ENCODE assay signal across 27 cellular contexts in genomic region chr5:10832987-10833386, GRCh38.
A peak's percentile ranks its signal among the peaks of the same experiment; 100 is the strongest.
DNase-seq lines count a peak whose midpoint lies in the region; ATAC-seq and TF ChIP-seq lines count a peak whose summit lies in the region.
"Had no signal": no experiment of that assay in that cellular context is flagged by ENCODE, and none has a peak within 500 bp of the region (broad histone marks: within the 10 kb centered on the region; RNA-seq: fewer than 3 reads in every experiment).

No MANE protein-coding gene starts in this region.

- H3K4me1 ChIP-seq in hepatocyte (ENCODE audit: insufficient read depth) (peaks cover 3% of the 10 kb centered on the region), esophagus muscularis mucosa (peaks cover 0 to under 1% (median 0%) of the 10 kb centered on the region in 4 donors)
- H3K4me1 ChIP-seq: psoas muscle had no signal

- TF ChIP-seq CTCF in hepatocyte (IDR thresholded peaks at IDR 0.05; ENCODE audit: poor library complexity), result no peak
- TF ChIP-seq CTCF in RWPE1 (conservative IDR thresholded peaks at IDR 0.05; ENCODE audit: low read depth), result no peak
- no peak for TF ChIP-seq CTCF in esophagus muscularis mucosa (IDR thresholded peaks at IDR 0.05)

- no peak for TF ChIP-seq POLR2A in esophagus muscularis mucosa (IDR thresholded peaks at IDR 0.05; ENCODE audit: low read depth)

- no peak for TF ChIP-seq EP300 in esophagus muscularis mucosa (IDR thresholded peaks at IDR 0.05)

- no peaks in the 10 kb centered on the region for H3K27me3 ChIP-seq in hepatocyte
- no peaks in the 10 kb centered on the region for H3K27me3 ChIP-seq in esophagus muscularis mucosa
- H3K27me3 ChIP-seq: tibial nerve had no signal

- H3K4me3 ChIP-seq in hepatocyte (no peak overlapping the region), esophagus muscularis mucosa (no peak overlapping the region)
- H3K4me3 ChIP-seq: lower lobe of right lung, mucosa of descending colon, psoas muscle, tibial nerve had no signal

- WGBS in hepatocyte (ENCODE audit: low lambda C conversion rate, missing lambda C conversion rate), result 26% methylated on average over 5 of the region's 5 CpGs
- WGBS in esophagus muscularis mucosa, result 47% methylated on average over 5 of the region's 5 CpGs

- CTCF ChIA-PET in RWPE1 (lab: Yijun Ruan, JAX), result no interaction called here

- H3K27ac ChIP-seq in hepatocyte (no peak overlapping the region), RWPE1 (no peak overlapping the region), esophagus muscularis mucosa (replicated peaks in 1 of 4) (no peak overlapping the region)
- H3K27ac ChIP-seq: HL-60, lower lobe of right lung, psoas muscle, tibial nerve had no signal

- no peaks in the 10 kb centered on the region for H4K20me1 ChIP-seq in hepatocyte (ENCODE audit: insufficient read depth, poor library complexity, severe bottlenecking)

- H2AFZ ChIP-seq in hepatocyte, result no peak overlapping the region

- ATAC-seq in sciatic nerve (peak; percentile 34), GM19397 (IDR thresholded peaks at IDR 0.05; ENCODE audit: unreplicated experiment) (no peak)
- ATAC-seq: activated CD4-positive, alpha-beta T cell treated with anti-CD3 and anti-CD28 coated beads for 36 hours; mucosa of descending colon; natural killer cell; psoas muscle had no signal

- H3K4me2 ChIP-seq in hepatocyte, result no peak overlapping the region

- intact Hi-C loops in sciatic nerve (cut with DNase I) (no loop called here), esophagus muscularis mucosa (cut with DNase I) (no loop called here)

- H3K9me3 ChIP-seq in hepatocyte (ENCODE audit: low read depth) (no peaks in the 10 kb centered on the region), esophagus muscularis mucosa (no peaks in the 10 kb centered on the region)
- H3K9me3 ChIP-seq: lower lobe of right lung, mucosa of descending colon, psoas muscle, tibial nerve had no signal

- POLR2A ChIA-PET in RWPE1 (lab: Yijun Ruan, JAX; ENCODE audit: low non-redundant PET), result no interaction called here

- no peaks in the 10 kb centered on the region for H3K79me2 ChIP-seq in hepatocyte

- DNase-seq in AG20443 (ENCODE audit: low spot score) (peak; percentile 32), RPMI7951 (ENCODE audit: low read depth) (peak; percentile 29), hepatocyte (ENCODE audit: low spot score) (peak; percentile 39), sciatic nerve (ENCODE audit: low spot score) (no peak), RWPE1 (ENCODE audit: low spot score) (no peak), inferior parietal cortex (ENCODE audit: extremely low spot score) (no peak), esophagus muscularis mucosa (ENCODE audit: extremely low spot score) (no peak)
- DNase-seq: activated CD4-positive, alpha-beta T cell treated with anti-CD3 and anti-CD28 coated beads for 36 hours; activated CD8-positive, alpha-beta memory T cell treated with anti-CD3 and anti-CD28 coated beads for 24 hours; activated effector memory CD4-positive, alpha-beta T cell treated with Interleukin-2 at 50 U/mL for 16 hours; activated naive CD8-positive, alpha-beta T cell treated with anti-CD3 and anti-CD28 coated beads for 36 hours; aorta; H7; head of caudate nucleus; lower lobe of right lung; mucosa of descending colon; natural killer cell; NCI-H1436; NCI-H2081; NCI-H226; NCI-H526 treated with DMSO at 0.1 percent for 48 hours; psoas muscle; SHP77 treated with DMSO at 0.1 percent for 48 hours; stimulated activated CD4-positive, alpha-beta T cell treated with anti-CD3 and anti-CD28 coated beads, Interleukin-4, amount 100 ng/mL, for 24 hours had no signal

- H3K9me2 ChIP-seq in hepatocyte (replicated peaks; ENCODE audit: insufficient read depth), result no peaks in the 10 kb centered on the region

- H3K36me3 ChIP-seq in hepatocyte (replicated peaks; ENCODE audit: insufficient read depth, low read depth), result no peaks in the 10 kb centered on the region
- no peaks in the 10 kb centered on the region for H3K36me3 ChIP-seq in esophagus muscularis mucosa
- H3K36me3 ChIP-seq: lower lobe of right lung, tibial nerve had no signal

Comparison
In these comparisons a context has a peak if more than half of its experiments do, and no peak if none do; other contexts are left out.
1. DNase-seq: peak in AG20443 (single experiment), RPMI7951 (single experiment) and hepatocyte (single experiment); none in sciatic nerve (single experiment), RWPE1 (single experiment), inferior parietal cortex (single experiment) and esophagus muscularis mucosa (single experiment).